21 cellular contexts compared by ENCODE assay signal in the genomic region with DNA sequence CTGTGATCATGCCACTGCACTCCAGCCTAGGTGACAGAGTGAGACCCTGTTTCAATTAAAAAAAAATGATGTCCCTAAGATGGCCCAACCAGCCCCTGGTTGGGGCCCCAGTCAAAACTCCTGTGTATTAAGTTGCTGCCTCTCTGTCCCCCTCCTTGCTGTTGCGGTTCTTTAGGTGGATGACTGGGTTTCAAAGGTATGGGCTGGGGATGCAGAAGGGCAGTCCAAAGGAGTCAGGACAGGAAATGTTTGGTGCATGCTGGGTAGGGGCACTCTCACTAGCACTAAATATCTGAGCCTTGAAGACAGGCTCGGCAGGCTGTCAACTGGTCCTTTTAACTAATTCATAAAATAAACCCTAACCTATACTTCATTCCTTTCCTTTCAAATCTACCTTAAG. TPM values are rescaled to one million over a fixed set of nuclear protein-coding genes. Genes with fewer than 3 reads are reported as not detected.
A peak's percentile ranks its signal among the peaks of the same experiment; 100 is the strongest.
DNase-seq lines count a peak whose midpoint lies in the region; ATAC-seq, FAIRE-seq and TF ChIP-seq lines count a peak whose summit lies in the region.
"Had no signal": no experiment of that assay in that cellular context is flagged by ENCODE, and none has a peak within 500 bp of the region (broad histone marks: within the 10 kb centered on the region; RNA-seq: fewer than 3 reads in every experiment).

No MANE protein-coding gene starts in this region.

- peaks cover 10% of the 10 kb centered on the region for H3K79me2 ChIP-seq in HepG2 (ENCODE audit: insufficient read depth, low read length)

- no peak for FAIRE-seq in HepG2 (lab: Jason Lieb, UNC)
- FAIRE-seq: GM12878 had no signal

- H3K27ac ChIP-seq in HepG2 (ENCODE audit: extremely low read length, insufficient read depth, low read length), result peak overlapping the region; percentile 99
- H3K27ac ChIP-seq in right lobe of liver, result no peak overlapping the region
- H3K27ac ChIP-seq: KMS-11 had no signal

- 80% methylated on average over 2 of the region's 2 CpGs for WGBS in HepG2 (ENCODE audit: low lambda C conversion rate)
- 89% methylated on average over 2 of the region's 2 CpGs for WGBS in right lobe of liver (ENCODE audit: insufficient coverage, low coverage, low lambda C conversion rate, missing lambda C conversion rate)

- no peak for TF ChIP-seq EP300 in HepG2 (IDR thresholded peaks at IDR 0.05; ENCODE audit: low read depth in 2 of 2, low read length in 2 of 2)
- TF ChIP-seq EP300 in HepG2 (CRISPR knock-in tag; IDR thresholded peaks at IDR 0.05; ENCODE audit: borderline replicate concordance), result no peak

- H3K36me3 ChIP-seq in HepG2 (replicated peaks in 1 of 2; ENCODE audit: control insufficient read depth in 1 of 2, insufficient read depth in 2 of 2, low read length in 2 of 2), result peaks cover 3 to 18% of the 10 kb centered on the region in 2 experiments
- no peaks in the 10 kb centered on the region for H3K36me3 ChIP-seq in right lobe of liver

- ATAC-seq in HepG2 (no peak), right lobe of liver (no peak), omental fat pad (ENCODE audit: low FRiP score) (no peak)
- ATAC-seq: GM12878, GM23338, HCT116 had no signal

- TF ChIP-seq CTCF in HepG2 (CRISPR knock-in tag; IDR thresholded peaks at IDR 0.05), result no peak
- no peak for TF ChIP-seq CTCF in right lobe of liver (IDR thresholded peaks at IDR 0.05)
- no peak for TF ChIP-seq CTCF in omental fat pad (IDR thresholded peaks at IDR 0.05)

- H3K4me3 ChIP-seq in HepG2 (replicated peaks in 1 of 3; ENCODE audit: insufficient read depth in 1 of 3, low read depth in 2 of 3, low read length in 3 of 3), result peak overlapping the region in 1 of 3 experiments; percentile 16; a peak in 1 of 6 replicates
- no peak overlapping the region for H3K4me3 ChIP-seq in right lobe of liver
- H3K4me3 ChIP-seq: GM12878, GM23338 had no signal

- DNase-seq in HepG2 (ENCODE audit: low spot score) (no peak), right lobe of liver (no peak), HT1080 (ENCODE audit: low read depth) (peak; percentile 61), islet precursor cell (peak; percentile 45), omental fat pad (ENCODE audit: low spot score) (no peak), H4 (ENCODE audit: low spot score) (no peak), HK-2 (ENCODE audit: unreplicated experiment) (no peak)
- DNase-seq: 8988T; BE2C; C1 segment of cervical spinal cord; CD4-positive, CD25-positive, alpha-beta regulatory T cell; CD8-positive, alpha-beta memory T cell; COR-L47; DMS 273 treated with DMSO at 0.1 percent for 48 hours; H7; HFFc6 had no signal

- H2AFZ ChIP-seq in HepG2 (ENCODE audit: low read length), result no peak overlapping the region
- H2AFZ ChIP-seq: GM23338 had no signal

- H3K4me1 ChIP-seq in HepG2 (ENCODE audit: insufficient read depth, low read length), result peaks cover 86% of the 10 kb centered on the region
- peaks cover 0 to 3% (median 0%) of the 10 kb centered on the region in 4 donors for H3K4me1 ChIP-seq in right lobe of liver
- H3K4me1 ChIP-seq: BE2C had no signal

- no peaks in the 10 kb centered on the region for H3K27me3 ChIP-seq in HepG2 (ENCODE audit: control insufficient read depth in 1 of 2, insufficient read depth in 2 of 2, low read length in 2 of 2)
- H3K27me3 ChIP-seq in right lobe of liver, result no peaks in the 10 kb centered on the region
- H3K27me3 ChIP-seq: BE2C had no signal

- TSS peak; percentile 88 for BruUV-seq in HepG2 (replicated peaks; lab: Mats Ljungman, UMichigan)

- intact Hi-C loops in HepG2 (cut with micrococcal nuclease; ENCODE audit: unreplicated experiment), result loop anchor here (1.0 kb wide), 2 partner anchors 56 to 114 kb away; no protein-coding TSS in a partner anchor
- intact Hi-C loops in right lobe of liver (cut with DNase I), result no loop called here

- POLR2A ChIA-PET in HepG2 (lab: Yijun Ruan, JAX), result interaction anchor here (3.6 to 4.1 kb wide), 2 partner anchors 12 to 59 kb away, joined by 18 to 35 read pairs; partner anchors contain the start of genes DDIT3 and PIP4K2C

- H3K9me3 ChIP-seq in HepG2 (ENCODE audit: low read length) (no peaks in the 10 kb centered on the region), right lobe of liver (no peaks in the 10 kb centered on the region)
- H3K9me3 ChIP-seq: BE2C had no signal

- H3K4me2 ChIP-seq in HepG2 (ENCODE audit: low read depth, low read length), result peak overlapping the region; percentile 87
- H3K4me2 ChIP-seq: GM23338, KMS-11 had no signal

- in situ Hi-C loops in HepG2 (cut with HindIII; ENCODE audit: extremely low pct_ligation_motif_present, low pct_unique_long_range_greater_than_20kb), result no loop called here

- TF ChIP-seq RAD21 in HepG2 (CRISPR knock-in tag; IDR thresholded peaks at IDR 0.05), result no peak

- CTCF ChIA-PET in HepG2 (lab: Yijun Ruan, JAX; ENCODE audit: low intra/inter-chr PET ratio, low total read pairs), result no interaction called here

- TF ChIP-seq POLR2A in HepG2 (IDR thresholded peaks at IDR 0.05; ENCODE audit: insufficient read depth in 1 of 2, low read depth in 2 of 2, low read length in 2 of 2) (no peak), right lobe of liver (IDR thresholded peaks at IDR 0.05) (no peak)

- H4K20me1 ChIP-seq in HepG2 (ENCODE audit: insufficient read depth, low read length), result no peaks in the 10 kb centered on the region

- peak overlapping the region; percentile 78 for H3K9ac ChIP-seq in HepG2 (ENCODE audit: insufficient read depth, low read depth, low read length)
- H3K9ac ChIP-seq: KMS-11 had no signal

RNA-seq across cellular contexts. Expression of gene PIP4K2C, which starts 12.0 kb away (rescaled TPM):
- total RNA-seq in HepG2 (2016; rRNA removed; fragmentation: Illumina TruSeq; extraction: Trizol) (23.6 and 26.4 TPM in 2 replicates), right lobe of liver (10 to 100 TPM; 11.3 to 27.6 (median 12.8) TPM), omental fat pad (10 to 100 TPM; 16.9 to 21.3 (median 17.6) TPM)
- total RNA-seq in HepG2 (2016; cell fraction: cytosol; rRNA removed; fragmentation: Illumina TruSeq; extraction: Trizol; ENCODE audit: low read depth), result 2.6 and 2.8 TPM in 2 replicates
- total RNA-seq in HepG2 (2016; cell fraction: insoluble cytoplasmic fraction; rRNA removed; fragmentation: Illumina TruSeq; extraction: Trizol), result 19.8 and 28.3 TPM in 2 replicates
- total RNA-seq in HepG2 (2016; cell fraction: membrane; rRNA removed; fragmentation: Illumina TruSeq; extraction: Trizol), result 9.9 and 10.2 TPM in 2 replicates
- 23.9 TPM in 2 replicates for total RNA-seq in HepG2 (2016; cell fraction: nucleus; rRNA removed; fragmentation: Illumina TruSeq; extraction: Trizol)
- polyA plus RNA-seq in HepG2 (2011; rRNA removed), result 21.7 and 23.3 TPM in 2 replicates
- 13.2 and 18.6 TPM in 2 replicates for polyA plus RNA-seq in HepG2 (2011; cell fraction: cytosol; rRNA removed)
- 26.0 and 28.4 TPM in 2 replicates for polyA plus RNA-seq in HepG2 (2011; cell fraction: nucleus; rRNA removed)
- polyA plus RNA-seq in HepG2 (2012), result 14.2 and 18.4 TPM in 2 replicates
- 2.2 and 2.3 TPM in 2 replicates for polyA plus RNA-seq in HepG2 (2016; cell fraction: cytosol; fragmentation: Illumina TruSeq; extraction: Trizol; ENCODE audit: low read depth)
- polyA plus RNA-seq in HepG2 (2016; cell fraction: insoluble cytoplasmic fraction; fragmentation: Illumina TruSeq; extraction: Trizol; ENCODE audit: low read depth), result 16.8 and 23.7 TPM in 2 replicates
- polyA plus RNA-seq in HepG2 (2016; cell fraction: membrane; fragmentation: Illumina TruSeq; extraction: Trizol; ENCODE audit: low read depth), result 6.3 and 6.4 TPM in 2 replicates
- polyA plus RNA-seq in HepG2 (2016; cell fraction: nucleus; fragmentation: Illumina TruSeq; extraction: Trizol; ENCODE audit: insufficient read depth, low read depth), result 34.3 and 34.5 TPM in 2 replicates
- 20.4 and 21.5 TPM in 2 replicates for polyA minus RNA-seq in HepG2 (2011; rRNA and poly(A)+ RNA removed; ENCODE audit: low replicate concordance)
- 12.7 and 13.5 TPM in 2 replicates for polyA minus RNA-seq in HepG2 (2011; cell fraction: cytosol; rRNA and poly(A)+ RNA removed)
- polyA minus RNA-seq in HepG2 (2011; cell fraction: nucleus; rRNA and poly(A)+ RNA removed), result 8.1 and 11.4 TPM in 2 replicates
- 21.3 and 27.5 TPM in 2 replicates for total RNA-seq in HT1080 (2014; rRNA removed; shearing (Covaris generic))
- 34.4 and 40.7 TPM in 2 replicates for polyA plus RNA-seq in HT1080 (2015; cell fraction: cytosol; rRNA removed)
- 30.4 and 31.2 TPM in 2 replicates for polyA plus RNA-seq in HT1080 (2015; cell fraction: nucleus; rRNA removed)
- 24.4 and 27.2 TPM in 2 replicates for total RNA-seq in H4 (2014; rRNA removed; shearing (Covaris generic))

RNA-seq across cellular contexts. Expression of gene DTX3, which starts 25.6 kb away (rescaled TPM):
- total RNA-seq in HepG2 (2016; rRNA removed; fragmentation: Illumina TruSeq; extraction: Trizol) (5.4 and 9.0 TPM in 2 replicates), right lobe of liver (1 to 10 TPM in 5 of 6 experiments, under 1 TPM in 1; 0.86 to 2.7 (median 1.9) TPM), omental fat pad (10 to 100 TPM in 3 of 4 donors, 1 to 10 TPM in 1; 8.0 to 21.7 (median 13.3) TPM)
- total RNA-seq in HepG2 (2016; cell fraction: cytosol; rRNA removed; fragmentation: Illumina TruSeq; extraction: Trizol; ENCODE audit: low read depth), result 4.1 and 4.8 TPM in 2 replicates
- total RNA-seq in HepG2 (2016; cell fraction: insoluble cytoplasmic fraction; rRNA removed; fragmentation: Illumina TruSeq; extraction: Trizol), result 4.3 and 9.2 TPM in 2 replicates
- 8.4 and 9.4 TPM in 2 replicates for total RNA-seq in HepG2 (2016; cell fraction: membrane; rRNA removed; fragmentation: Illumina TruSeq; extraction: Trizol)
- 9.5 and 11.0 TPM in 2 replicates for total RNA-seq in HepG2 (2016; cell fraction: nucleus; rRNA removed; fragmentation: Illumina TruSeq; extraction: Trizol)
- polyA plus RNA-seq in HepG2 (2011; rRNA removed), result 27.2 and 28.7 TPM in 2 replicates
- polyA plus RNA-seq in HepG2 (2011; cell fraction: cytosol; rRNA removed), result 13.0 and 16.9 TPM in 2 replicates
- 170 and 204 TPM in 2 replicates for polyA plus RNA-seq in HepG2 (2011; cell fraction: nucleus; rRNA removed)
- polyA plus RNA-seq in HepG2 (2012), result 11.6 and 13.9 TPM in 2 replicates
- polyA plus RNA-seq in HepG2 (2016; cell fraction: cytosol; fragmentation: Illumina TruSeq; extraction: Trizol; ENCODE audit: low read depth), result 4.0 and 4.6 TPM in 2 replicates
- polyA plus RNA-seq in HepG2 (2016; cell fraction: insoluble cytoplasmic fraction; fragmentation: Illumina TruSeq; extraction: Trizol; ENCODE audit: low read depth), result 6.2 and 8.3 TPM in 2 replicates
- polyA plus RNA-seq in HepG2 (2016; cell fraction: membrane; fragmentation: Illumina TruSeq; extraction: Trizol; ENCODE audit: low read depth), result 9.6 and 10.1 TPM in 2 replicates
- polyA plus RNA-seq in HepG2 (2016; cell fraction: nucleus; fragmentation: Illumina TruSeq; extraction: Trizol; ENCODE audit: insufficient read depth, low read depth), result 29.4 and 32.9 TPM in 2 replicates
- 16.3 TPM in 1 of 2 replicates, not detected in the other for polyA minus RNA-seq in HepG2 (2011; rRNA and poly(A)+ RNA removed; ENCODE audit: low replicate concordance)
- polyA minus RNA-seq in HepG2 (2011; cell fraction: cytosol; rRNA and poly(A)+ RNA removed), result 4.4 and 6.0 TPM in 2 replicates
- 14.5 and 15.1 TPM in 2 replicates for polyA minus RNA-seq in HepG2 (2011; cell fraction: nucleus; rRNA and poly(A)+ RNA removed)
- 11.3 and 16.7 TPM in 2 replicates for total RNA-seq in HT1080 (2014; rRNA removed; shearing (Covaris generic))
- polyA plus RNA-seq in HT1080 (2015; cell fraction: cytosol; rRNA removed), result 14.8 and 15.8 TPM in 2 replicates
- polyA plus RNA-seq in HT1080 (2015; cell fraction: nucleus; rRNA removed), result 61.9 and 62.3 TPM in 2 replicates
- total RNA-seq in H4 (2014; rRNA removed; shearing (Covaris generic)), result 7.3 and 10.7 TPM in 2 replicates

RNA-seq across cellular contexts. Expression of gene KIF5A, which starts 29.2 kb away (rescaled TPM):
- total RNA-seq in HepG2 (2016; rRNA removed; fragmentation: Illumina TruSeq; extraction: Trizol), result 1.1 and 1.6 TPM in 2 replicates
- 0.18 and 0.71 TPM in 2 replicates for total RNA-seq in HepG2 (2016; cell fraction: cytosol; rRNA removed; fragmentation: Illumina TruSeq; extraction: Trizol; ENCODE audit: low read depth)
- total RNA-seq in HepG2 (2016; cell fraction: insoluble cytoplasmic fraction; rRNA removed; fragmentation: Illumina TruSeq; extraction: Trizol), result 0.91 and 1.5 TPM in 2 replicates
- total RNA-seq in HepG2 (2016; cell fraction: membrane; rRNA removed; fragmentation: Illumina TruSeq; extraction: Trizol), result 0.37 and 0.41 TPM in 2 replicates
- 3.2 and 3.6 TPM in 2 replicates for total RNA-seq in HepG2 (2016; cell fraction: nucleus; rRNA removed; fragmentation: Illumina TruSeq; extraction: Trizol)
- 10.3 and 11.9 TPM in 2 replicates for polyA plus RNA-seq in HepG2 (2011; rRNA removed)
- 2.9 and 3.5 TPM in 2 replicates for polyA plus RNA-seq in HepG2 (2011; cell fraction: cytosol; rRNA removed)
- polyA plus RNA-seq in HepG2 (2011; cell fraction: nucleus; rRNA removed), result 35.5 and 41.8 TPM in 2 replicates
- polyA plus RNA-seq in HepG2 (2012), result 8.0 and 9.1 TPM in 2 replicates
- polyA plus RNA-seq in HepG2 (2016; cell fraction: cytosol; fragmentation: Illumina TruSeq; extraction: Trizol; ENCODE audit: low read depth), result 0.12 and 0.15 TPM in 2 replicates
- polyA plus RNA-seq in HepG2 (2016; cell fraction: insoluble cytoplasmic fraction; fragmentation: Illumina TruSeq; extraction: Trizol; ENCODE audit: low read depth), result 0.97 and 1.1 TPM in 2 replicates
- polyA plus RNA-seq in HepG2 (2016; cell fraction: membrane; fragmentation: Illumina TruSeq; extraction: Trizol; ENCODE audit: low read depth), result 0.27 and 0.29 TPM in 2 replicates
- polyA plus RNA-seq in HepG2 (2016; cell fraction: nucleus; fragmentation: Illumina TruSeq; extraction: Trizol; ENCODE audit: insufficient read depth, low read depth), result 7.8 and 8.7 TPM in 2 replicates
- polyA minus RNA-seq in HepG2 (2011; rRNA and poly(A)+ RNA removed; ENCODE audit: low replicate concordance), result 0.02 and 2.8 TPM in 2 replicates
- 1.9 and 3.0 TPM in 2 replicates for polyA minus RNA-seq in HepG2 (2011; cell fraction: cytosol; rRNA and poly(A)+ RNA removed)
- polyA minus RNA-seq in HepG2 (2011; cell fraction: nucleus; rRNA and poly(A)+ RNA removed), result 17.8 and 18.6 TPM in 2 replicates
- under 1 TPM in 1 of 6 experiments, not detected in 5; 0.02 TPM for total RNA-seq in right lobe of liver
- not detected in 2 replicates for total RNA-seq in HT1080 (2014; rRNA removed; shearing (Covaris generic))
- not detected in 2 replicates for polyA plus RNA-seq in HT1080 (2015; cell fraction: cytosol; rRNA removed)
- polyA plus RNA-seq in HT1080 (2015; cell fraction: nucleus; rRNA removed), result 0.06 TPM in 1 of 2 replicates, not detected in the other
- under 1 TPM in 2 of 4 donors, not detected in 2; 0.09 to 0.13 TPM for total RNA-seq in omental fat pad
- total RNA-seq in H4 (2014; rRNA removed; shearing (Covaris generic)), result 0.27 TPM in 1 of 2 replicates, not detected in the other
- total RNA-seq: G401 had no signal

RNA-seq across cellular contexts. Expression of gene DCTN2, which starts 32.0 kb away (rescaled TPM):
- 72.0 and 75.5 TPM in 2 replicates for total RNA-seq in HepG2 (2016; rRNA removed; fragmentation: Illumina TruSeq; extraction: Trizol)
- 16.3 and 20.3 TPM in 2 replicates for total RNA-seq in HepG2 (2016; cell fraction: cytosol; rRNA removed; fragmentation: Illumina TruSeq; extraction: Trizol; ENCODE audit: low read depth)
- 63.9 and 76.9 TPM in 2 replicates for total RNA-seq in HepG2 (2016; cell fraction: insoluble cytoplasmic fraction; rRNA removed; fragmentation: Illumina TruSeq; extraction: Trizol)
- 38.0 and 40.0 TPM in 2 replicates for total RNA-seq in HepG2 (2016; cell fraction: membrane; rRNA removed; fragmentation: Illumina TruSeq; extraction: Trizol)
- 43.6 and 51.0 TPM in 2 replicates for total RNA-seq in HepG2 (2016; cell fraction: nucleus; rRNA removed; fragmentation: Illumina TruSeq; extraction: Trizol)
- 77.4 and 85.7 TPM in 2 replicates for polyA plus RNA-seq in HepG2 (2011; rRNA removed)
- 82.2 and 86.7 TPM in 2 replicates for polyA plus RNA-seq in HepG2 (2011; cell fraction: cytosol; rRNA removed)
- polyA plus RNA-seq in HepG2 (2011; cell fraction: nucleus; rRNA removed), result 67.6 and 71.9 TPM in 2 replicates
- polyA plus RNA-seq in HepG2 (2012), result 70.0 and 93.9 TPM in 2 replicates
- 26.7 and 27.0 TPM in 2 replicates for polyA plus RNA-seq in HepG2 (2016; cell fraction: cytosol; fragmentation: Illumina TruSeq; extraction: Trizol; ENCODE audit: low read depth)
- polyA plus RNA-seq in HepG2 (2016; cell fraction: insoluble cytoplasmic fraction; fragmentation: Illumina TruSeq; extraction: Trizol; ENCODE audit: low read depth), result 106 and 134 TPM in 2 replicates
- 43.7 and 48.7 TPM in 2 replicates for polyA plus RNA-seq in HepG2 (2016; cell fraction: membrane; fragmentation: Illumina TruSeq; extraction: Trizol; ENCODE audit: low read depth)
- polyA plus RNA-seq in HepG2 (2016; cell fraction: nucleus; fragmentation: Illumina TruSeq; extraction: Trizol; ENCODE audit: insufficient read depth, low read depth), result 110 and 115 TPM in 2 replicates
- polyA minus RNA-seq in HepG2 (2011; rRNA and poly(A)+ RNA removed; ENCODE audit: low replicate concordance), result 76.1 and 154 TPM in 2 replicates
- polyA minus RNA-seq in HepG2 (2011; cell fraction: cytosol; rRNA and poly(A)+ RNA removed), result 60.3 and 62.5 TPM in 2 replicates
- 49.6 and 54.1 TPM in 2 replicates for polyA minus RNA-seq in HepG2 (2011; cell fraction: nucleus; rRNA and poly(A)+ RNA removed)
- total RNA-seq in right lobe of liver, result 10 to 100 TPM; 28.4 to 80.0 (median 36.0) TPM
- 79.5 and 87.1 TPM in 2 replicates for total RNA-seq in HT1080 (2014; rRNA removed; shearing (Covaris generic))
- polyA plus RNA-seq in HT1080 (2015; cell fraction: cytosol; rRNA removed), result 158 and 177 TPM in 2 replicates
- 152 and 164 TPM in 2 replicates for polyA plus RNA-seq in HT1080 (2015; cell fraction: nucleus; rRNA removed)
- total RNA-seq in omental fat pad, result 100 to 1,000 TPM in 3 of 4 donors, 10 to 100 TPM in 1; 96.0 to 134 (median 123) TPM
- 76.6 and 109 TPM in 2 replicates for total RNA-seq in H4 (2014; rRNA removed; shearing (Covaris generic))

RNA-seq across cellular contexts. Expression of gene ARHGEF25, which starts 32.2 kb away (rescaled TPM):
- total RNA-seq in HepG2 (2016; rRNA removed; fragmentation: Illumina TruSeq; extraction: Trizol) (10.1 and 11.5 TPM in 2 replicates), right lobe of liver (1 to 10 TPM in 5 of 6 experiments, under 1 TPM in 1; 0.92 to 2.0 (median 1.3) TPM), omental fat pad (10 to 100 TPM; 14.7 to 28.8 (median 20.0) TPM)
- 8.4 and 8.9 TPM in 2 replicates for total RNA-seq in HepG2 (2016; cell fraction: cytosol; rRNA removed; fragmentation: Illumina TruSeq; extraction: Trizol; ENCODE audit: low read depth)
- total RNA-seq in HepG2 (2016; cell fraction: insoluble cytoplasmic fraction; rRNA removed; fragmentation: Illumina TruSeq; extraction: Trizol), result 8.3 and 14.8 TPM in 2 replicates
- total RNA-seq in HepG2 (2016; cell fraction: membrane; rRNA removed; fragmentation: Illumina TruSeq; extraction: Trizol), result 16.1 and 18.0 TPM in 2 replicates
- 9.2 and 9.6 TPM in 2 replicates for total RNA-seq in HepG2 (2016; cell fraction: nucleus; rRNA removed; fragmentation: Illumina TruSeq; extraction: Trizol)
- polyA plus RNA-seq in HepG2 (2011; rRNA removed), result 12.5 and 15.3 TPM in 2 replicates
- polyA plus RNA-seq in HepG2 (2011; cell fraction: cytosol; rRNA removed), result 8.5 and 8.9 TPM in 2 replicates
- 77.8 and 83.0 TPM in 2 replicates for polyA plus RNA-seq in HepG2 (2011; cell fraction: nucleus; rRNA removed)
- polyA plus RNA-seq in HepG2 (2012), result 15.4 and 15.7 TPM in 2 replicates
- 6.4 and 8.2 TPM in 2 replicates for polyA plus RNA-seq in HepG2 (2016; cell fraction: cytosol; fragmentation: Illumina TruSeq; extraction: Trizol; ENCODE audit: low read depth)
- 8.6 and 9.4 TPM in 2 replicates for polyA plus RNA-seq in HepG2 (2016; cell fraction: insoluble cytoplasmic fraction; fragmentation: Illumina TruSeq; extraction: Trizol; ENCODE audit: low read depth)
- polyA plus RNA-seq in HepG2 (2016; cell fraction: membrane; fragmentation: Illumina TruSeq; extraction: Trizol; ENCODE audit: low read depth), result 11.4 and 11.5 TPM in 2 replicates
- 21.2 and 28.6 TPM in 2 replicates for polyA plus RNA-seq in HepG2 (2016; cell fraction: nucleus; fragmentation: Illumina TruSeq; extraction: Trizol; ENCODE audit: insufficient read depth, low read depth)
- polyA minus RNA-seq in HepG2 (2011; rRNA and poly(A)+ RNA removed; ENCODE audit: low replicate concordance), result 6.2 TPM in 1 of 2 replicates, not detected in the other
- 2.9 and 3.3 TPM in 2 replicates for polyA minus RNA-seq in HepG2 (2011; cell fraction: cytosol; rRNA and poly(A)+ RNA removed)
- 11.8 and 12.6 TPM in 2 replicates for polyA minus RNA-seq in HepG2 (2011; cell fraction: nucleus; rRNA and poly(A)+ RNA removed)
- 5.7 and 6.0 TPM in 2 replicates for total RNA-seq in HT1080 (2014; rRNA removed; shearing (Covaris generic))
- polyA plus RNA-seq in HT1080 (2015; cell fraction: cytosol; rRNA removed), result 10.1 and 14.6 TPM in 2 replicates
- 36.1 and 42.3 TPM in 2 replicates for polyA plus RNA-seq in HT1080 (2015; cell fraction: nucleus; rRNA removed)
- 8.5 and 11.7 TPM in 2 replicates for total RNA-seq in H4 (2014; rRNA removed; shearing (Covaris generic))
- polyA plus RNA-seq: CD4-positive, CD25-positive, alpha-beta regulatory T cell; CD8-positive, alpha-beta memory T cell had no signal

Comparison
In these comparisons a context has a peak if more than half of its experiments do, and no peak if none do; other contexts are left out.
1. DNase-seq: peak in HT1080 (single experiment) and islet precursor cell (single experiment); none in HepG2 (single experiment), right lobe of liver (0 of 3), omental fat pad (single experiment), H4 (single experiment) and HK-2 (single experiment).